10 cellular contexts compared by ENCODE assay signal in genomic region chr5:95631265-95631957, GRCh38. TPM values are rescaled to one million over a fixed set of nuclear protein-coding genes. Genes with fewer than 3 reads are reported as not detected.
A peak's percentile ranks its signal among the peaks of the same experiment; 100 is the strongest.
DNase-seq lines count a peak whose midpoint lies in the region; ATAC-seq, FAIRE-seq and TF ChIP-seq lines count a peak whose summit lies in the region.
"Had no signal": no experiment of that assay in that cellular context is flagged by ENCODE, and none has a peak within 500 bp of the region (broad histone marks: within the 10 kb centered on the region; RNA-seq: fewer than 3 reads in every experiment).

No MANE protein-coding gene starts in this region.

- peaks cover 10% of the 10 kb centered on the region for H3K4me1 Mint-ChIP-seq in T-helper 1 cell treated with Interleukin-12 subunit alpha and Interleukin-12 subunit beta and Interleukin-4 antibody, amounts not matched to agents 30 μg/mL and 1 μg/mL, for 36 hours (ENCODE audit: low read depth)
- H3K4me1 Mint-ChIP-seq in activated naive CD8-positive, alpha-beta T cell treated with anti-CD3 and anti-CD28 coated beads, Interleukin-2, amount 50 U/mL, for 24 hours, result peaks cover 20% of the 10 kb centered on the region

- H4K20me1 ChIP-seq in osteoblast (ENCODE audit: insufficient read depth, low read length), result no peaks in the 10 kb centered on the region

- H3K27me3 Mint-ChIP-seq in T-helper 1 cell treated with Interleukin-12 subunit alpha and Interleukin-12 subunit beta and Interleukin-4 antibody, amounts not matched to agents 30 μg/mL and 1 μg/mL, for 36 hours (ENCODE audit: low read depth), result peaks cover 16% of the 10 kb centered on the region
- H3K27me3 Mint-ChIP-seq in activated naive CD8-positive, alpha-beta T cell treated with anti-CD3 and anti-CD28 coated beads, Interleukin-2, amount 50 U/mL, for 24 hours, result no peaks in the 10 kb centered on the region

- H3K36me3 ChIP-seq in osteoblast (ENCODE audit: insufficient read depth, low read length), result no peaks in the 10 kb centered on the region
- H3K36me3 ChIP-seq: colonic mucosa had no signal

- peaks cover 16% of the 10 kb centered on the region for H3K36me3 Mint-ChIP-seq in T-helper 1 cell treated with Interleukin-12 subunit alpha and Interleukin-12 subunit beta and Interleukin-4 antibody, amounts not matched to agents 30 μg/mL and 1 μg/mL, for 36 hours (ENCODE audit: low read depth)
- peaks cover 4% of the 10 kb centered on the region for H3K36me3 Mint-ChIP-seq in activated naive CD8-positive, alpha-beta T cell treated with anti-CD3 and anti-CD28 coated beads, Interleukin-2, amount 50 U/mL, for 24 hours (ENCODE audit: low read depth)

- no peak for DNase-seq in T-helper 1 cell
- no peak for DNase-seq in activated naive CD8-positive, alpha-beta T cell treated with anti-CD3 and anti-CD28 coated beads, Interleukin-2, amount 50 U/mL, for 24 hours
- peak; percentile 79 for DNase-seq in osteoblast (ENCODE audit: insufficient read length, low spot score, missing footprints)
- DNase-seq in NCI-H2171 treated with DMSO at 0.1 percent for 48 hours (lab: John Stamatoyannopoulos, UW), result no peak
- DNase-seq in HEK293T (ENCODE audit: extremely low spot score), result no peak
- DNase-seq in D721Med (ENCODE audit: insufficient read length, low spot score), result no peak
- DNase-seq: 8988T, colonic mucosa had no signal

- H3K4me3 ChIP-seq in osteoblast (ENCODE audit: insufficient read depth, low read length), result peak overlapping the region; percentile 27
- H3K4me3 ChIP-seq: colonic mucosa had no signal

- no peaks in the 10 kb centered on the region for H3K27me3 ChIP-seq in osteoblast (ENCODE audit: insufficient read depth, low read length)
- H3K27me3 ChIP-seq: colonic mucosa had no signal

- peaks cover 22% of the 10 kb centered on the region for H3K9me3 Mint-ChIP-seq in T-helper 1 cell treated with Interleukin-12 subunit alpha and Interleukin-12 subunit beta and Interleukin-4 antibody, amounts not matched to agents 30 μg/mL and 1 μg/mL, for 36 hours
- peaks cover 21% of the 10 kb centered on the region for H3K9me3 Mint-ChIP-seq in activated naive CD8-positive, alpha-beta T cell treated with anti-CD3 and anti-CD28 coated beads, Interleukin-2, amount 50 U/mL, for 24 hours

- H2AFZ ChIP-seq in osteoblast (ENCODE audit: low read length), result peak overlapping the region; percentile 92

- peak; percentile 19 for ATAC-seq in HG03196 (IDR thresholded peaks at IDR 0.05; ENCODE audit: unreplicated experiment)
- no peak for ATAC-seq in activated naive CD8-positive, alpha-beta T cell treated with anti-CD3 and anti-CD28 coated beads, Interleukin-2, amount 50 U/mL, for 24 hours

- peaks cover 20% of the 10 kb centered on the region for H3K4me1 ChIP-seq in osteoblast (ENCODE audit: insufficient read depth, low read length)

- POLR2A ChIA-PET in HEK293T (lab: Yijun Ruan, JAX), result interaction anchor here (1.5 kb wide), 1 partner anchor 15 kb away, joined by 5 read pairs; the partner anchor contains the start of gene RFESD

- no peak for FAIRE-seq in D721Med (lab: Jason Lieb, UNC)

- no peaks in the 10 kb centered on the region for H3K79me2 ChIP-seq in osteoblast (ENCODE audit: insufficient read depth, low read length)

- peak overlapping the region; percentile 58 for H3K4me2 ChIP-seq in osteoblast (ENCODE audit: insufficient read depth, low read length)

- CTCF ChIA-PET in HEK293T (lab: Yijun Ruan, JAX), result interaction anchor here (1.3 kb wide), 1 partner anchor 11 kb away, joined by 3 read pairs; no protein-coding TSS in a partner anchor

- no peaks in the 10 kb centered on the region for H3K9me3 ChIP-seq in osteoblast (ENCODE audit: low read depth, low read length)
- H3K9me3 ChIP-seq: colonic mucosa had no signal

- no peak overlapping the region for H3K4me3 Mint-ChIP-seq in T-helper 1 cell treated with Interleukin-12 subunit alpha and Interleukin-12 subunit beta and Interleukin-4 antibody, amounts not matched to agents 30 μg/mL and 1 μg/mL, for 36 hours
- H3K4me3 Mint-ChIP-seq in activated naive CD8-positive, alpha-beta T cell treated with anti-CD3 and anti-CD28 coated beads, Interleukin-2, amount 50 U/mL, for 24 hours, result peak overlapping the region; percentile 46

- peak overlapping the region; percentile 95 for H3K27ac Mint-ChIP-seq in T-helper 1 cell treated with Interleukin-12 subunit alpha and Interleukin-12 subunit beta and Interleukin-4 antibody, amounts not matched to agents 30 μg/mL and 1 μg/mL, for 36 hours
- peak overlapping the region; percentile 96 for H3K27ac Mint-ChIP-seq in activated naive CD8-positive, alpha-beta T cell treated with anti-CD3 and anti-CD28 coated beads, Interleukin-2, amount 50 U/mL, for 24 hours

- TF ChIP-seq CTCF in osteoblast (IDR thresholded peaks at IDR 0.05; ENCODE audit: extremely low read depth, low read depth, low read length), result no peak
- no peak for TF ChIP-seq CTCF in D721Med (IDR thresholded peaks at IDR 0.05; ENCODE audit: insufficient read depth, missing control alignments)

- H3K27ac ChIP-seq in osteoblast (ENCODE audit: low read depth, low read length), result peak overlapping the region; percentile 81
- H3K27ac ChIP-seq: colonic mucosa had no signal

TF ChIP-seq in HEK293T, 16 proteins besides CTCF, POLR2A, EP300 and RAD21:
- TF ChIP-seq FOXA1 (IDR thresholded peaks at IDR 0.05) (no peak), TARDBP (IDR thresholded peaks at IDR 0.05) (no peak), LEF1 (IDR thresholded peaks at IDR 0.05; ENCODE audit: borderline replicate concordance) (no peak), FOXM1 (IDR thresholded peaks at IDR 0.05; ENCODE audit: borderline replicate concordance) (no peak), ELF4 (IDR thresholded peaks at IDR 0.05) (no peak), L3MBTL2 (conservative IDR thresholded peaks at IDR 0.05) (no peak), BHLHE40 (IDR thresholded peaks at IDR 0.05; ENCODE audit: borderline replicate concordance) (no peak), SUZ12 (IDR thresholded peaks at IDR 0.05) (no peak)

RNA-seq across cellular contexts. Expression of gene GPR150, which starts 11.5 kb away (rescaled TPM):
- 0.29 and 0.36 TPM in 2 replicates for total RNA-seq in osteoblast

RNA-seq across cellular contexts. Expression of gene RFESD, which starts 15.2 kb away (rescaled TPM):
- total RNA-seq in osteoblast, result 2.7 and 4.3 TPM in 2 replicates

RNA-seq across cellular contexts. Expression of gene SPATA9, which starts 51.4 kb away (rescaled TPM):
- total RNA-seq in osteoblast, result 0.36 and 1.2 TPM in 2 replicates
